8 cellular contexts compared by ENCODE assay signal in genomic region chr11:62671604-62672528, GRCh38. TPM values are rescaled to one million over a fixed set of nuclear protein-coding genes. Genes with fewer than 3 reads are reported as not detected.
DNase-seq lines count a peak whose midpoint lies in the region; ATAC-seq, FAIRE-seq and TF ChIP-seq lines count a peak whose summit lies in the region.

Gene LBHD1, minus strand, starts transcription at chr11:62672267. Its CDS starts 2,236 bp downstream, at chr11:62670031.
A gene with protein sequence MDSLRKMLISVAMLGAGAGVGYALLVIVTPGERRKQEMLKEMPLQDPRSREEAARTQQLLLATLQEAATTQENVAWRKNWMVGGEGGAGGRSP (plus strand): TSS chr11:62671673. CDS start chr11:62671746, 73 bp downstream.

- POLR2A ChIA-PET in AG04449 (lab: Yijun Ruan, JAX) = interaction anchor here (0.6 to 2.1 kb wide), 11 partner anchors 9 to 213 kb away, joined by 3 to 15 read pairs (median 5); partner anchors contain the start of genes B3GAT3, EEF1G, INTS5 and LRRN4CL
- POLR2A ChIA-PET in HepG2 (lab: Yijun Ruan, JAX) = interaction anchor here (0.9 to 6.6 kb wide), 32 partner anchors 8 to 247 kb away, joined by 3 to 53 read pairs (median 6); partner anchors contain the start of genes AHNAK, B3GAT3, EEF1G and GANAB

- no peaks in the 10 kb centered on the region for H3K9me3 Mint-ChIP-seq in activated CD4-positive, alpha-beta T cell treated with anti-CD3 and anti-CD28 coated beads, Interleukin-2, amount 10 ng/mL, durations not matched to agents 24 days and 14 days

- H3K27ac ChIP-seq in coronary artery = peak within 1 kb of the TSS; percentile 77 to 92
- H3K27ac ChIP-seq in HepG2 (ENCODE audit: extremely low read length, insufficient read depth, low read length) = peak within 1 kb of the TSS; percentile 90

- peak within 1 kb of the TSS; percentile 76 for H3K4me3 ChIP-seq in AG04449 (ENCODE audit: low read depth, low read length)
- H3K4me3 ChIP-seq in coronary artery = peak within 1 kb of the TSS; percentile 89
- peak within 1 kb of the TSS; percentile 76 to 98 (median 91) for H3K4me3 ChIP-seq in HepG2 (replicated peaks in 1 of 3; ENCODE audit: insufficient read depth in 1 of 3, low read depth in 2 of 3, low read length in 3 of 3)

- peaks cover 55% of the 10 kb centered on the region for H3K36me3 Mint-ChIP-seq in activated CD4-positive, alpha-beta T cell treated with anti-CD3 and anti-CD28 coated beads, Interleukin-2, amount 10 ng/mL, durations not matched to agents 24 days and 14 days (ENCODE audit: low read depth)

- peak within 1 kb of the TSS; percentile 76 for H3K4me2 ChIP-seq in HepG2 (ENCODE audit: low read depth, low read length)

- TF ChIP-seq EP300 in HepG2 (IDR thresholded peaks at IDR 0.05; ENCODE audit: low read depth in 2 of 2, low read length in 2 of 2) = peak in 1 of 2 experiments; percentile 21; a peak in 1 of 4 replicates
- TF ChIP-seq EP300 in HepG2 (CRISPR knock-in tag; IDR thresholded peaks at IDR 0.05; ENCODE audit: borderline replicate concordance) = no peak

- H3K27ac Mint-ChIP-seq in activated CD4-positive, alpha-beta T cell treated with anti-CD3 and anti-CD28 coated beads, Interleukin-2, amount 10 ng/mL, durations not matched to agents 24 days and 14 days = peak within 1 kb of the TSS; percentile 92

- no peaks in the 10 kb centered on the region; the same call in 1 of the 2 replicates for H4K20me1 ChIP-seq in HepG2 (ENCODE audit: insufficient read depth, low read length)

- H3K9ac ChIP-seq in HepG2 (ENCODE audit: insufficient read depth, low read depth, low read length) = peak within 1 kb of the TSS; percentile 96

- peak within 1 kb of the TSS; percentile 88 for H3K4me3 Mint-ChIP-seq in activated CD4-positive, alpha-beta T cell treated with anti-CD3 and anti-CD28 coated beads, Interleukin-2, amount 10 ng/mL, durations not matched to agents 24 days and 14 days

- DNase-seq in AG04449 (ENCODE audit: low read depth, low spot score) (no peak), NCI-H524 treated with DMSO at 0.1 percent for 48 hours (lab: John Stamatoyannopoulos, UW) (peak; percentile 23), coronary artery (ENCODE audit: low spot score) (peak; percentile 85), HepG2 (ENCODE audit: low spot score) (peak; percentile 79)
- DNase-seq in activated CD4-positive, alpha-beta T cell treated with anti-CD3 and anti-CD28 coated beads, Interleukin-2, amount 10 ng/mL, durations not matched to agents 24 days and 14 days = peak; percentile 94
- peak; percentile 88 for DNase-seq in stimulated activated CD4-positive, alpha-beta T cell treated with anti-CD3 and anti-CD28 coated beads, Interleukin-4, amount 100 ng/mL, for 24 hours

- intact Hi-C loops in activated CD4-positive, alpha-beta T cell treated with anti-CD3 and anti-CD28 coated beads, Interleukin-2, amount 10 ng/mL, durations not matched to agents 24 days and 14 days (cut with micrococcal nuclease) = loop anchor here (1.0 to 10.0 kb wide), 7 partner anchors 7 to 1245 kb away; partner anchors contain the start of genes CPSF7, HNRNPUL2, INTS5 and SLC3A2
- intact Hi-C loops in HepG2 (cut with micrococcal nuclease; ENCODE audit: unreplicated experiment) = no loop called here

- peak; percentile 80 to 82 for TF ChIP-seq POLR2A in HepG2 (IDR thresholded peaks at IDR 0.05; ENCODE audit: insufficient read depth in 1 of 2, low read depth in 2 of 2, low read length in 2 of 2)

- no peaks in the 10 kb centered on the region for H3K9me3 ChIP-seq in HepG2 (ENCODE audit: low read length)

- TSS peak; percentile 49 for BruUV-seq in HepG2 (replicated peaks; lab: Mats Ljungman, UMichigan)

- H3K79me2 ChIP-seq in HepG2 (ENCODE audit: insufficient read depth, low read length) = peaks cover 31% of the 10 kb centered on the region

- TF ChIP-seq RAD21 in HepG2 (CRISPR knock-in tag; IDR thresholded peaks at IDR 0.05) = no peak

- in situ Hi-C loops in HepG2 (cut with HindIII; ENCODE audit: extremely low pct_ligation_motif_present, low pct_unique_long_range_greater_than_20kb) = no loop called here

- WGBS in HepG2 (ENCODE audit: low lambda C conversion rate) = 2% methylated on average over 10 of the region's 66 CpGs

- CTCF ChIA-PET in AG04449 (lab: Yijun Ruan, JAX) = interaction anchor here (1.2 to 4.2 kb wide), 6 partner anchors 9 to 112 kb away, joined by 3 to 30 read pairs (median 6); partner anchors contain the start of gene LRRN4CL
- CTCF ChIA-PET in HepG2 (lab: Yijun Ruan, JAX; ENCODE audit: low intra/inter-chr PET ratio, low total read pairs) = no interaction called here

- peak; percentile 66 for FAIRE-seq in HepG2 (lab: Jason Lieb, UNC)

- peaks cover 37% of the 10 kb centered on the region for H3K4me1 Mint-ChIP-seq in activated CD4-positive, alpha-beta T cell treated with anti-CD3 and anti-CD28 coated beads, Interleukin-2, amount 10 ng/mL, durations not matched to agents 24 days and 14 days

- H3K4me1 ChIP-seq in HepG2 (ENCODE audit: insufficient read depth, low read length) = peaks cover 59% of the 10 kb centered on the region

- peak within 1 kb of the TSS; percentile 80 for H2AFZ ChIP-seq in HepG2 (ENCODE audit: low read length)

- no peaks in the 10 kb centered on the region; a peak in 1 of 5 replicates for H3K27me3 ChIP-seq in HepG2 (ENCODE audit: control insufficient read depth in 1 of 2, insufficient read depth in 2 of 2, low read length in 2 of 2)

- ATAC-seq in GM18907 (IDR thresholded peaks at IDR 0.05; ENCODE audit: unreplicated experiment) (peak; percentile 53), HG03354 (IDR thresholded peaks at IDR 0.05; ENCODE audit: poor library complexity, severe bottlenecking, unreplicated experiment) (peak; percentile 69), HepG2 (peak; percentile 83)

- H3K36me3 ChIP-seq in HepG2 (replicated peaks in 1 of 2; ENCODE audit: control insufficient read depth in 1 of 2, insufficient read depth in 2 of 2, low read length in 2 of 2) = peaks cover 0 to 11% of the 10 kb centered on the region in 2 experiments; a peak in 2 of 5 replicates

- no peaks in the 10 kb centered on the region for H3K27me3 Mint-ChIP-seq in activated CD4-positive, alpha-beta T cell treated with anti-CD3 and anti-CD28 coated beads, Interleukin-2, amount 10 ng/mL, durations not matched to agents 24 days and 14 days

- TF ChIP-seq CTCF in AG04449 (IDR thresholded peaks at IDR 0.05; ENCODE audit: insufficient read depth, low read length, missing control alignments) (no peak), coronary artery (IDR thresholded peaks at IDR 0.05) (no peak), HepG2 (CRISPR knock-in tag; IDR thresholded peaks at IDR 0.05) (no peak; the same call in none of the 2 replicates)

RNA-seq across cellular contexts. Expression of gene LBHD1, which starts in this region (rescaled TPM):
- total RNA-seq in activated CD4-positive, alpha-beta T cell treated with anti-CD3 and anti-CD28 coated beads, Interleukin-2, amount 10 ng/mL, durations not matched to agents 24 days and 14 days = 21.5 and 23.0 TPM in 2 replicates
- total RNA-seq in HepG2 (2016; rRNA removed; fragmentation: Illumina TruSeq; extraction: Trizol) = 1.4 and 3.7 TPM in 2 replicates
- total RNA-seq in HepG2 (2016; cell fraction: cytosol; rRNA removed; fragmentation: Illumina TruSeq; extraction: Trizol; ENCODE audit: low read depth) = 0.53 and 0.81 TPM in 2 replicates
- total RNA-seq in HepG2 (2016; cell fraction: insoluble cytoplasmic fraction; rRNA removed; fragmentation: Illumina TruSeq; extraction: Trizol) = 1.00 and 3.4 TPM in 2 replicates
- total RNA-seq in HepG2 (2016; cell fraction: membrane; rRNA removed; fragmentation: Illumina TruSeq; extraction: Trizol) = 1.1 and 1.6 TPM in 2 replicates
- 6.2 and 8.7 TPM in 2 replicates for total RNA-seq in HepG2 (2016; cell fraction: nucleus; rRNA removed; fragmentation: Illumina TruSeq; extraction: Trizol)
- polyA plus RNA-seq in HepG2 (2011; rRNA removed) = 3.2 and 3.6 TPM in 2 replicates
- 1.4 and 1.6 TPM in 2 replicates for polyA plus RNA-seq in HepG2 (2011; cell fraction: cytosol; rRNA removed)
- polyA plus RNA-seq in HepG2 (2011; cell fraction: nucleus; rRNA removed) = 9.9 and 12.9 TPM in 2 replicates
- 1.5 and 2.4 TPM in 2 replicates for polyA plus RNA-seq in HepG2 (2012)
- polyA plus RNA-seq in HepG2 (2016; cell fraction: cytosol; fragmentation: Illumina TruSeq; extraction: Trizol; ENCODE audit: low read depth) = 0.57 and 0.60 TPM in 2 replicates
- polyA plus RNA-seq in HepG2 (2016; cell fraction: insoluble cytoplasmic fraction; fragmentation: Illumina TruSeq; extraction: Trizol; ENCODE audit: low read depth) = 1.5 and 1.7 TPM in 2 replicates
- polyA plus RNA-seq in HepG2 (2016; cell fraction: membrane; fragmentation: Illumina TruSeq; extraction: Trizol; ENCODE audit: low read depth) = 0.63 and 1.1 TPM in 2 replicates
- 14.4 and 15.0 TPM in 2 replicates for polyA plus RNA-seq in HepG2 (2016; cell fraction: nucleus; fragmentation: Illumina TruSeq; extraction: Trizol; ENCODE audit: insufficient read depth, low read depth)
- polyA minus RNA-seq in HepG2 (2011; rRNA and poly(A)+ RNA removed; ENCODE audit: low replicate concordance) = 2.8 and 22.4 TPM in 2 replicates
- polyA minus RNA-seq in HepG2 (2011; cell fraction: cytosol; rRNA and poly(A)+ RNA removed) = 1.4 TPM in 1 of 2 replicates, not detected in the other
- 9.1 and 10.4 TPM in 2 replicates for polyA minus RNA-seq in HepG2 (2011; cell fraction: nucleus; rRNA and poly(A)+ RNA removed)

RNA-seq across cellular contexts. Expression of the second gene that starts in this region (rescaled TPM):
- 8.6 and 9.4 TPM in 2 replicates for total RNA-seq in activated CD4-positive, alpha-beta T cell treated with anti-CD3 and anti-CD28 coated beads, Interleukin-2, amount 10 ng/mL, durations not matched to agents 24 days and 14 days
- 12.1 and 16.0 TPM in 2 replicates for total RNA-seq in HepG2 (2016; rRNA removed; fragmentation: Illumina TruSeq; extraction: Trizol)
- 18.2 and 29.1 TPM in 2 replicates for total RNA-seq in HepG2 (2016; cell fraction: cytosol; rRNA removed; fragmentation: Illumina TruSeq; extraction: Trizol; ENCODE audit: low read depth)
- total RNA-seq in HepG2 (2016; cell fraction: insoluble cytoplasmic fraction; rRNA removed; fragmentation: Illumina TruSeq; extraction: Trizol) = 14.4 and 17.9 TPM in 2 replicates
- total RNA-seq in HepG2 (2016; cell fraction: membrane; rRNA removed; fragmentation: Illumina TruSeq; extraction: Trizol) = 19.9 and 27.2 TPM in 2 replicates
- total RNA-seq in HepG2 (2016; cell fraction: nucleus; rRNA removed; fragmentation: Illumina TruSeq; extraction: Trizol) = 8.7 and 10.5 TPM in 2 replicates
- 7.7 and 8.4 TPM in 2 replicates for polyA plus RNA-seq in HepG2 (2011; rRNA removed)
- 10.8 and 13.4 TPM in 2 replicates for polyA plus RNA-seq in HepG2 (2011; cell fraction: cytosol; rRNA removed)
- 3.8 and 4.2 TPM in 2 replicates for polyA plus RNA-seq in HepG2 (2011; cell fraction: nucleus; rRNA removed)
- polyA plus RNA-seq in HepG2 (2012) = 5.2 and 6.0 TPM in 2 replicates
- polyA plus RNA-seq in HepG2 (2016; cell fraction: cytosol; fragmentation: Illumina TruSeq; extraction: Trizol; ENCODE audit: low read depth) = 18.1 and 34.3 TPM in 2 replicates
- polyA plus RNA-seq in HepG2 (2016; cell fraction: insoluble cytoplasmic fraction; fragmentation: Illumina TruSeq; extraction: Trizol; ENCODE audit: low read depth) = 11.1 and 11.2 TPM in 2 replicates
- 16.8 and 24.0 TPM in 2 replicates for polyA plus RNA-seq in HepG2 (2016; cell fraction: membrane; fragmentation: Illumina TruSeq; extraction: Trizol; ENCODE audit: low read depth)
- polyA plus RNA-seq in HepG2 (2016; cell fraction: nucleus; fragmentation: Illumina TruSeq; extraction: Trizol; ENCODE audit: insufficient read depth, low read depth) = 11.6 and 12.8 TPM in 2 replicates
- polyA minus RNA-seq in HepG2 (2011; rRNA and poly(A)+ RNA removed; ENCODE audit: low replicate concordance) = 3.1 and 9.7 TPM in 2 replicates
- 2.2 and 2.3 TPM in 2 replicates for polyA minus RNA-seq in HepG2 (2011; cell fraction: cytosol; rRNA and poly(A)+ RNA removed)
- polyA minus RNA-seq in HepG2 (2011; cell fraction: nucleus; rRNA and poly(A)+ RNA removed) = 2.2 and 4.0 TPM in 2 replicates
